Comparison of ENCODE assay signal across 1 cellular context in genomic region chr4:6122496-6122895, GRCh38.
TF ChIP-seq lines count a peak whose summit lies in the region.

No MANE protein-coding gene starts in this region.

TF ChIP-seq in H1, 55 proteins besides CTCF, POLR2A, EP300 and RAD21 (continued from another document):
- TF ChIP-seq ATF2 (IDR thresholded peaks at IDR 0.05; ENCODE audit: low read length) (no peak), SIN3A (conservative IDR thresholded peaks at IDR 0.05 in 1 of 2, IDR thresholded peaks at IDR 0.05 in 1 of 2; ENCODE audit: low read depth in 1 of 2, low read length in 2 of 2) (no peak), TAF7 (optimal IDR thresholded peaks at IDR 0.05; ENCODE audit: borderline replicate concordance, low read depth, low read length) (no peak)
